ENCODE assay signal across 1 cellular context in the genomic region with DNA sequence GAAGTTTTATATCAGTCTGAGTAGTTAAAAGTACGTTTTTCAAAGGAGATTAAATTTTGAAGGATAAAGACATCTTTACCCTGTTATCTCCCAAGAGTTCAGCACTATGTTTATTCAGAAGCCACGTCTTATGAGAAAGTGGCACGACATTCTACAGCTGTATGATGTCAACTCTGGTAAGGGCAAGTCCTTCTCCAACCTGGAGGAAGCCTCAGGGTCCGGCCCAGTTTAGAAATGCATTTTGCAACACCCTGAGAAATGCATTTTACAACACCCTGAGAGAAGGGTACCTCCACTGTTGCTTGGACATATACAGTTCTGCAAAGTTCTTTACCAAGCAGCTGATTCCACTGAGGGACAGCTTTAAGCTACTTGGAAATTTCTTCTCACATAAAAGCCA.
TF ChIP-seq lines count a peak whose summit lies in the region.

No MANE protein-coding gene starts in this region.

TF ChIP-seq in HepG2, 621 proteins besides CTCF, POLR2A, EP300 and RAD21:
- TF ChIP-seq PHF21A (CRISPR knock-in tag; IDR thresholded peaks at IDR 0.05) = no peak
- TF ChIP-seq ZNF776 (CRISPR knock-in tag; IDR thresholded peaks at IDR 0.05) = no peak
- TF ChIP-seq KLF15 (CRISPR knock-in tag; IDR thresholded peaks at IDR 0.05; ENCODE audit: borderline replicate concordance) = no peak
- TF ChIP-seq MEF2D (CRISPR knock-in tag; IDR thresholded peaks at IDR 0.05) = no peak
- no peak for TF ChIP-seq NR1H2 (CRISPR knock-in tag; IDR thresholded peaks at IDR 0.05; ENCODE audit: borderline replicate concordance, low read depth)
- no peak for TF ChIP-seq RFXANK (CRISPR knock-in tag; IDR thresholded peaks at IDR 0.05)
- TF ChIP-seq, protein P1, sequence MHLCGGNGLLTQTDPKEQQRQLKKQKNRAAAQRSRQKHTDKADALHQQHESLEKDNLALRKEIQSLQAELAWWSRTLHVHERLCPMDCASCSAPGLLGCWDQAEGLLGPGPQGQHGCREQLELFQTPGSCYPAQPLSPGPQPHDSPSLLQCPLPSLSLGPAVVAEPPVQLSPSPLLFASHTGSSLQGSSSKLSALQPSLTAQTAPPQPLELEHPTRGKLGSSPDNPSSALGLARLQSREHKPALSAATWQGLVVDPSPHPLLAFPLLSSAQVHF (CRISPR knock-in tag; IDR thresholded peaks at IDR 0.05) = no peak
- TF ChIP-seq HCFC1 (IDR thresholded peaks at IDR 0.05; ENCODE audit: low read depth, low read length) = no peak
- no peak for TF ChIP-seq KAT8 (CRISPR knock-in tag; IDR thresholded peaks at IDR 0.05)
- TF ChIP-seq ZNF879 (CRISPR knock-in tag; IDR thresholded peaks at IDR 0.05) = no peak
- TF ChIP-seq, protein P2, sequence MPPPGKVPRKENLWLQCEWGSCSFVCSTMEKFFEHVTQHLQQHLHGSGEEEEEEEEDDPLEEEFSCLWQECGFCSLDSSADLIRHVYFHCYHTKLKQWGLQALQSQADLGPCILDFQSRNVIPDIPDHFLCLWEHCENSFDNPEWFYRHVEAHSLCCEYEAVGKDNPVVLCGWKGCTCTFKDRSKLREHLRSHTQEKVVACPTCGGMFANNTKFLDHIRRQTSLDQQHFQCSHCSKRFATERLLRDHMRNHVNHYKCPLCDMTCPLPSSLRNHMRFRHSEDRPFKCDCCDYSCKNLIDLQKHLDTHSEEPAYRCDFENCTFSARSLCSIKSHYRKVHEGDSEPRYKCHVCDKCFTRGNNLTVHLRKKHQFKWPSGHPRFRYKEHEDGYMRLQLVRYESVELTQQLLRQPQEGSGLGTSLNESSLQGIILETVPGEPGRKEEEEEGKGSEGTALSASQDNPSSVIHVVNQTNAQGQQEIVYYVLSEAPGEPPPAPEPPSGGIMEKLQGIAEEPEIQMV (CRISPR knock-in tag; IDR thresholded peaks at IDR 0.05; ENCODE audit: low read depth) = no peak
- no peak for TF ChIP-seq ZFP82 (CRISPR knock-in tag; IDR thresholded peaks at IDR 0.05; ENCODE audit: borderline replicate concordance)
- no peak for TF ChIP-seq ZFP62 (CRISPR knock-in tag; IDR thresholded peaks at IDR 0.05)
- no peak for TF ChIP-seq ZNF615 (CRISPR knock-in tag; IDR thresholded peaks at IDR 0.05; ENCODE audit: borderline replicate concordance)
- no peak for TF ChIP-seq NRL (CRISPR knock-in tag; IDR thresholded peaks at IDR 0.05; ENCODE audit: borderline replicate concordance)
